In genomic region chr4:79662651-79663050, GRCh38 we compare ENCODE assay signal across 32 cellular contexts.
"Had no signal": no experiment of that assay in that cellular context is flagged by ENCODE, and none has a peak within 500 bp of the region (broad histone marks: within the 10 kb centered on the region; RNA-seq: fewer than 3 reads in every experiment).

No MANE protein-coding gene starts in this region.

- H3K4me1 Mint-ChIP-seq: activated CD4-positive, alpha-beta T cell treated with anti-CD3 and anti-CD28 coated beads, Interleukin-2, amount 10 ng/mL, durations not matched to agents 7 days and 5 days; activated naive CD4-positive, alpha-beta T cell treated with anti-CD3 and anti-CD28 coated beads, Interleukin-2, amount 50 U/mL, for 24 hours; activated naive CD8-positive, alpha-beta T cell treated with anti-CD3 and anti-CD28 coated beads, Interleukin-2, amount 10 ng/mL, durations not matched to agents 7 days and 5 days had no signal

- H3K36me3 ChIP-seq: ascending aorta, MG63, SJCRH30 had no signal

- H3K4me3 ChIP-seq: ascending aorta, MG63, PC-9, SJCRH30, SK-N-MC had no signal

- H3K36me3 Mint-ChIP-seq: activated naive CD4-positive, alpha-beta T cell treated with anti-CD3 and anti-CD28 coated beads, Interleukin-2, amount 50 U/mL, for 24 hours; activated naive CD8-positive, alpha-beta T cell treated with anti-CD3 and anti-CD28 coated beads, Interleukin-2, amount 10 ng/mL, durations not matched to agents 7 days and 5 days had no signal

- H3K4me2 ChIP-seq: PC-9 had no signal

- DNase-seq: activated CD4-positive, alpha-beta T cell treated with anti-CD3 and anti-CD28 coated beads for 36 hours; activated CD4-positive, alpha-beta T cell treated with anti-CD3 and anti-CD28 coated beads, Interleukin-2, amount 10 ng/mL, durations not matched to agents 7 days and 5 days; activated CD4-positive, alpha-beta T cell treated with anti-CD3 and anti-CD28 coated beads, Interleukin-2, amount 50 U/mL, for 48 hours; activated CD8-positive, alpha-beta T cell treated with anti-CD3 and anti-CD28 coated beads, Interleukin-2, amount 10 ng/mL, durations not matched to agents 7 days and 5 days; activated gamma-delta T cell; activated naive CD4-positive, alpha-beta T cell treated with Interleukin-2 at 50 U/mL for 16 hours; activated naive CD8-positive, alpha-beta T cell treated with anti-CD3 and anti-CD28 coated beads, Interleukin-2, amount 10 ng/mL, durations not matched to agents 7 days and 5 days; activated T-cell treated with anti-CD3 and anti-CD28 coated beads, Interleukin-2, amount 50 U/mL, for 24 hours; amygdala; cerebellar nuclear complex; Kasumi-1; KBM-7; MG63; NCI-H1048; NCI-H1436 treated with DMSO at 0.1 percent for 48 hours; NCI-H1694 treated with DMSO at 0.1 percent for 48 hours; NCI-H2029; NCI-H345; NCI-H526; NCI-H748 treated with DMSO at 0.1 percent for 48 hours; NK-92 treated with Interleukin-12 subunit alpha and Interleukin-12 subunit beta, amount 100 ng/mL, for 24 hours; PC-9; Right ventricle myocardium superior; SJCRH30 had no signal

- H3K27me3 Mint-ChIP-seq: activated CD4-positive, alpha-beta T cell treated with anti-CD3 and anti-CD28 coated beads for 36 hours; activated CD4-positive, alpha-beta T cell treated with anti-CD3 and anti-CD28 coated beads, Interleukin-2, amount 10 ng/mL, durations not matched to agents 7 days and 5 days; activated naive CD8-positive, alpha-beta T cell treated with anti-CD3 and anti-CD28 coated beads, Interleukin-2, amount 10 ng/mL, durations not matched to agents 7 days and 5 days; activated T-cell treated with anti-CD3 and anti-CD28 coated beads, Interleukin-2, amount 50 U/mL, for 24 hours had no signal

- H3K9me3 ChIP-seq: MG63, SJCRH30 had no signal

- H3K27me3 ChIP-seq: ascending aorta, MG63, SJCRH30 had no signal

- H3K9me3 Mint-ChIP-seq: activated naive CD4-positive, alpha-beta T cell treated with anti-CD3 and anti-CD28 coated beads, Interleukin-2, amount 50 U/mL, for 24 hours; activated T-helper 2 cell treated with anti-CD3 and anti-CD28 coated beads, Interferon-gamma antibody, Interleukin-2, Interleukin-4, amounts not matched to agents 10 μg/mL and 5 μg/mL and 100 μg/mL, durations not matched to agents 14 hours and 24 hours and 36 hours; T-helper 1 cell treated with Interleukin-12 subunit alpha and Interleukin-12 subunit beta and Interleukin-4 antibody, amounts not matched to agents 30 μg/mL and 1 μg/mL, for 36 hours; T-helper 2 cell treated with Interferon-gamma antibody and Interleukin-4, amounts not matched to agents 5 μg/mL and 100 μg/mL, for 36 hours had no signal

- ATAC-seq: activated CD4-positive, alpha-beta T cell treated with anti-CD3 and anti-CD28 coated beads for 36 hours; activated CD4-positive, CD25-positive, alpha-beta regulatory T cell treated with anti-CD3 and anti-CD28 coated beads, Interleukin-2, amount 50 U/mL, for 24 hours; activated CD8-positive, alpha-beta T cell treated with anti-CD3 and anti-CD28 coated beads, Interleukin-2, amount 10 ng/mL, durations not matched to agents 7 days and 5 days; WTC11 had no signal

- H2AFZ ChIP-seq: PC-9 had no signal

- H3K27ac ChIP-seq: ascending aorta, PC-9, SJCRH30, SK-N-MC had no signal

- H3K4me3 Mint-ChIP-seq: activated CD4-positive, alpha-beta T cell treated with anti-CD3 and anti-CD28 coated beads for 36 hours; activated CD4-positive, alpha-beta T cell treated with anti-CD3 and anti-CD28 coated beads, Interleukin-2, amount 10 ng/mL, durations not matched to agents 7 days and 5 days; activated CD8-positive, alpha-beta T cell treated with anti-CD3 and anti-CD28 coated beads, Interleukin-2, amount 10 ng/mL, durations not matched to agents 7 days and 5 days; activated naive CD4-positive, alpha-beta T cell treated with anti-CD3 and anti-CD28 coated beads, Interleukin-2, amount 50 U/mL, for 24 hours; activated naive CD8-positive, alpha-beta T cell treated with anti-CD3 and anti-CD28 coated beads, Interleukin-2, amount 10 ng/mL, durations not matched to agents 7 days and 5 days; activated T-cell treated with anti-CD3 and anti-CD28 coated beads, Interleukin-2, amount 50 U/mL, for 24 hours; T-helper 1 cell treated with Interleukin-12 subunit alpha and Interleukin-12 subunit beta and Interleukin-4 antibody, amounts not matched to agents 30 μg/mL and 1 μg/mL, for 36 hours; T-helper 2 cell treated with Interferon-gamma antibody and Interleukin-4, amounts not matched to agents 5 μg/mL and 100 μg/mL, for 36 hours; WTC11 had no signal

- H3K4me1 ChIP-seq: ascending aorta, SJCRH30 had no signal

- H3K27ac Mint-ChIP-seq: activated CD4-positive, alpha-beta T cell treated with anti-CD3 and anti-CD28 coated beads for 36 hours; activated CD4-positive, alpha-beta T cell treated with anti-CD3 and anti-CD28 coated beads, Interleukin-2, amount 10 ng/mL, durations not matched to agents 7 days and 5 days; activated CD8-positive, alpha-beta T cell treated with anti-CD3 and anti-CD28 coated beads, Interleukin-2, amount 10 ng/mL, durations not matched to agents 7 days and 5 days; activated naive CD4-positive, alpha-beta T cell treated with anti-CD3 and anti-CD28 coated beads, Interleukin-2, amount 50 U/mL, for 24 hours; activated naive CD8-positive, alpha-beta T cell treated with anti-CD3 and anti-CD28 coated beads, Interleukin-2, amount 10 ng/mL, durations not matched to agents 7 days and 5 days; activated T-cell treated with anti-CD3 and anti-CD28 coated beads, Interleukin-2, amount 50 U/mL, for 24 hours; activated T-helper 2 cell treated with anti-CD3 and anti-CD28 coated beads, Interferon-gamma antibody, Interleukin-2, Interleukin-4, amounts not matched to agents 10 μg/mL and 5 μg/mL and 100 μg/mL, durations not matched to agents 14 hours and 24 hours and 36 hours; T-helper 1 cell treated with Interleukin-12 subunit alpha and Interleukin-12 subunit beta and Interleukin-4 antibody, amounts not matched to agents 30 μg/mL and 1 μg/mL, for 36 hours; T-helper 2 cell treated with Interferon-gamma antibody and Interleukin-4, amounts not matched to agents 5 μg/mL and 100 μg/mL, for 36 hours; WTC11 had no signal
